Comparison of ENCODE assay signal across 9 cellular contexts in genomic region chr5:59745422-59745863, GRCh38.
DNase-seq lines count a peak whose midpoint lies in the region; ATAC-seq and TF ChIP-seq lines count a peak whose summit lies in the region.
"Had no signal": no experiment of that assay in that cellular context is flagged by ENCODE, and none has a peak within 500 bp of the region (broad histone marks: within the 10 kb centered on the region; RNA-seq: fewer than 3 reads in every experiment).

No MANE protein-coding gene starts in this region.

- CTCF ChIA-PET in PC-3 (lab: Charles Lee): interaction anchor here (0.6 to 0.7 kb wide), 2 partner anchors 131 to 954 kb away, joined by 4 to 10 read pairs; partner anchors contain the start of gene DEPDC1B

- no peak for TF ChIP-seq CTCF in PC-3 (conservative IDR thresholded peaks at IDR 0.05; ENCODE audit: low read depth, low read length)
- TF ChIP-seq CTCF in fibroblast of the aortic adventitia (IDR thresholded peaks at IDR 0.05; ENCODE audit: insufficient read depth, low read length): no peak
- no peak for TF ChIP-seq CTCF in psoas muscle (IDR thresholded peaks at IDR 0.05)

- H2AFZ ChIP-seq in PC-3 (ENCODE audit: low read length): no peak overlapping the region

- peak overlapping the region; percentile 82 for H3K4me2 ChIP-seq in PC-3 (ENCODE audit: low read length)

- peaks cover 4% of the 10 kb centered on the region for H3F3A ChIP-seq in PC-3 (ENCODE audit: low read length, unreplicated experiment)

- H3K27ac ChIP-seq in PC-3 (ENCODE audit: low read length) (peak overlapping the region; percentile 99), psoas muscle (peak overlapping the region; percentile 39)

- H3K9me2 ChIP-seq in PC-3 (replicated peaks; ENCODE audit: low read length): no peaks in the 10 kb centered on the region

- BruUV-seq in PC-3 (replicated peaks; lab: Mats Ljungman, UMichigan): no TSS peak

- WGBS in psoas muscle, 3 donors: 19 to 21% (median 19%) methylated on average over 7 of the region's 7 CpGs

- no peaks in the 10 kb centered on the region for H3K27me3 ChIP-seq in PC-3 (ENCODE audit: low read length)
- no peaks in the 10 kb centered on the region for H3K27me3 ChIP-seq in psoas muscle (ENCODE audit: insufficient read depth in 3 of 3, low read length in 2 of 3)

- peak overlapping the region; percentile 92 for H3K9ac ChIP-seq in PC-3 (ENCODE audit: low read length)

- H3K9me3 ChIP-seq in PC-3 (ENCODE audit: low read length) (no peaks in the 10 kb centered on the region), psoas muscle (no peaks in the 10 kb centered on the region)

- DNase-seq in DMS79 (lab: John Stamatoyannopoulos, UW) (peak; percentile 9), PC-3 (peak; percentile 61), fibroblast of the aortic adventitia (ENCODE audit: low read depth) (peak; percentile 73), psoas muscle (peak; percentile 21 to 55), NCI-H510A treated with DMSO at 0.1 percent for 48 hours (lab: John Stamatoyannopoulos, UW) (no peak)
- DNase-seq in activated CD8-positive, alpha-beta memory T cell treated with anti-CD3 and anti-CD28 coated beads for 24 hours: no peak
- DNase-seq: RPMI8226 had no signal

- intact Hi-C loops in PC-3 (cut with micrococcal nuclease): loop anchor here (1.0 kb wide), 1 partner anchor 15 kb away; no protein-coding TSS in a partner anchor
- intact Hi-C loops in psoas muscle (cut with DNase I): no loop called here

- POLR2A ChIA-PET in PC-3 (lab: Charles Lee; ENCODE audit: unreplicated experiment): interaction anchor here (0.7 kb wide), 1 partner anchor 13 kb away, joined by 4 read pairs; no protein-coding TSS in a partner anchor

- H3K36me3 ChIP-seq in PC-3 (ENCODE audit: low read depth, low read length) (no peaks in the 10 kb centered on the region), psoas muscle (ENCODE audit: insufficient read depth in 1 of 2, low read depth in 1 of 2) (no peaks in the 10 kb centered on the region)

- H3K4me3 ChIP-seq in PC-3 (ENCODE audit: low read length) (peak overlapping the region; percentile 48; the same call in 1 of the 2 replicates), fibroblast of the aortic adventitia (ENCODE audit: low read depth, low read length) (no peak overlapping the region), psoas muscle (peak overlapping the region; percentile 29)

- ATAC-seq in PC-3 (peak; percentile 44), psoas muscle (peak; percentile 65 to 92 (median 89)), HG03139 (IDR thresholded peaks at IDR 0.05; ENCODE audit: unreplicated experiment) (no peak), HG02642 (IDR thresholded peaks at IDR 0.05; ENCODE audit: poor library complexity, unreplicated experiment) (no peak)

- H3K79me2 ChIP-seq in PC-3 (ENCODE audit: low read length): no peaks in the 10 kb centered on the region

- H3K4me1 ChIP-seq in PC-3 (ENCODE audit: insufficient read depth, low read length) (peaks cover 37% of the 10 kb centered on the region), psoas muscle (peaks cover 12% of the 10 kb centered on the region)

- H4K20me1 ChIP-seq in PC-3 (ENCODE audit: low read length): no peaks in the 10 kb centered on the region

Comparison
In these comparisons a context has a peak if more than half of its experiments do, and no peak if none do; other contexts are left out.
1. DNase-seq: peak in DMS79 (single experiment), PC-3 (single experiment), fibroblast of the aortic adventitia (single experiment) and psoas muscle (2 of 2); none in activated CD8-positive, alpha-beta memory T cell treated with anti-CD3 and anti-CD28 coated beads for 24 hours (single experiment) and NCI-H510A treated with DMSO at 0.1 percent for 48 hours (single experiment).
2. ATAC-seq: peak in PC-3 (single experiment) and psoas muscle (4 of 4); none in HG03139 (single experiment) and HG02642 (single experiment).